ENCODE assay signal across 22 cellular contexts in genomic region chr1:19046972-19047371, GRCh38.
"Had no signal": no experiment of that assay in that cellular context is flagged by ENCODE, and none has a peak within 500 bp of the region (broad histone marks: within the 10 kb centered on the region; RNA-seq: fewer than 3 reads in every experiment).

No MANE protein-coding gene starts in this region.

- H3K27ac ChIP-seq: foreskin keratinocyte, ovary, psoas muscle, transverse colon, vagina had no signal

- H3K4me1 ChIP-seq: foreskin keratinocyte, psoas muscle, vagina had no signal

- H3K4me3 Mint-ChIP-seq: activated B cell treated with CpG ODN at 0.5 μM for 24 hours; activated CD4-positive, alpha-beta T cell treated with anti-CD3 and anti-CD28 coated beads for 36 hours; activated T-cell treated with anti-CD3 and anti-CD28 coated beads, Interleukin-2, amount 50 U/mL, for 24 hours; activated T-helper 17 cell treated with anti-CD3 and anti-CD28 coated beads, Interleukin-2, amount 50 U/mL, for 72 hours; brain; naive thymus-derived CD4-positive, alpha-beta T cell; stimulated activated memory B cell treated with anti-CD40 and anti-IgM and Interleukin-4, amounts not matched to agents 10 μg/mL and 1 μg/mL and 100 μg/mL, for 72 hours had no signal

- ATAC-seq: activated CD4-positive, alpha-beta T cell treated with anti-CD3 and anti-CD28 coated beads for 36 hours; activated naive CD4-positive, alpha-beta T cell treated with anti-CD3 and anti-CD28 coated beads, Interleukin-2, amount 50 U/mL, for 72 hours; activated T-helper 17 cell treated with anti-CD3 and anti-CD28 coated beads, Interleukin-2, amount 50 U/mL, for 72 hours; foreskin keratinocyte; naive thymus-derived CD4-positive, alpha-beta T cell; right cardiac atrium; stimulated activated memory B cell treated with anti-CD40 and anti-IgM and Interleukin-4, amounts not matched to agents 10 μg/mL and 1 μg/mL and 100 μg/mL, for 72 hours had no signal

- H3K9me3 ChIP-seq: ovary, psoas muscle, transverse colon, vagina had no signal

- H3K4me3 ChIP-seq: lung, ovary, psoas muscle, transverse colon, vagina had no signal

- H3K27me3 ChIP-seq: foreskin keratinocyte, ovary, vagina had no signal

- H3K4me1 Mint-ChIP-seq: activated B cell treated with CpG ODN at 0.5 μM for 24 hours had no signal

- H3K27ac Mint-ChIP-seq: activated B cell treated with CpG ODN at 0.5 μM for 24 hours; activated CD4-positive, alpha-beta T cell treated with anti-CD3 and anti-CD28 coated beads for 36 hours; activated naive CD4-positive, alpha-beta T cell treated with anti-CD3 and anti-CD28 coated beads, Interleukin-2, amount 50 U/mL, for 72 hours; activated T-cell treated with anti-CD3 and anti-CD28 coated beads, Interleukin-2, amount 50 U/mL, for 24 hours; activated T-helper 17 cell treated with anti-CD3 and anti-CD28 coated beads, Interleukin-2, amount 50 U/mL, for 72 hours; brain; naive thymus-derived CD4-positive, alpha-beta T cell; stimulated activated memory B cell treated with anti-CD40 and anti-IgM and Interleukin-4, amounts not matched to agents 10 μg/mL and 1 μg/mL and 100 μg/mL, for 72 hours had no signal

- H3K36me3 ChIP-seq: ovary, transverse colon, vagina had no signal

- H3K9me3 Mint-ChIP-seq: activated B cell treated with CpG ODN at 0.5 μM for 24 hours; activated naive CD4-positive, alpha-beta T cell treated with anti-CD3 and anti-CD28 coated beads, Interleukin-2, amount 50 U/mL, for 72 hours; activated T-cell treated with anti-CD3 and anti-CD28 coated beads, Interleukin-2, amount 50 U/mL, for 24 hours; activated T-helper 17 cell treated with anti-CD3 and anti-CD28 coated beads, Interleukin-2, amount 50 U/mL, for 72 hours; naive thymus-derived CD4-positive, alpha-beta T cell; stimulated activated memory B cell treated with anti-CD40 and anti-IgM and Interleukin-4, amounts not matched to agents 10 μg/mL and 1 μg/mL and 100 μg/mL, for 72 hours had no signal

- DNase-seq: activated B cell treated with CpG ODN at 0.5 μM for 24 hours; activated CD4-positive, alpha-beta T cell treated with anti-CD3 and anti-CD28 coated beads for 36 hours; activated CD4-positive, alpha-beta T cell treated with anti-CD3 and anti-CD28 coated beads, Interleukin-2, amount 50 U/mL, for 4 hours; activated CD8-positive, alpha-beta memory T cell treated with anti-CD3 and anti-CD28 coated beads for 24 hours; activated CD8-positive, alpha-beta memory T cell treated with anti-CD3 and anti-CD28 coated beads, Interleukin-2, amount 50 U/mL, for 4 hours; activated T-cell treated with anti-CD3 and anti-CD28 coated beads, Interleukin-2, amount 50 U/mL, for 24 hours; caudate nucleus; dermis blood vessel endothelial cell; effector CD8-positive, alpha-beta T cell; foreskin keratinocyte; naive thymus-derived CD4-positive, alpha-beta T cell; stimulated activated CD4-positive, alpha-beta T cell treated with anti-CD3 and anti-CD28 coated beads, Interleukin-2, amount 100 ng/mL, for 24 hours; transverse colon had no signal

- H3K36me3 Mint-ChIP-seq: activated naive CD4-positive, alpha-beta T cell treated with anti-CD3 and anti-CD28 coated beads, Interleukin-2, amount 50 U/mL, for 72 hours; brain; naive thymus-derived CD4-positive, alpha-beta T cell; stimulated activated memory B cell treated with anti-CD40 and anti-IgM and Interleukin-4, amounts not matched to agents 10 μg/mL and 1 μg/mL and 100 μg/mL, for 72 hours had no signal
